Comparison of ENCODE assay signal across 11 cellular contexts in genomic region chr5:61160497-61160896, GRCh38. TPM values are rescaled to one million over a fixed set of nuclear protein-coding genes. Genes with fewer than 3 reads are reported as not detected.
DNase-seq lines count a peak whose midpoint lies in the region; ATAC-seq and TF ChIP-seq lines count a peak whose summit lies in the region.
"Had no signal": no experiment of that assay in that cellular context is flagged by ENCODE, and none has a peak within 500 bp of the region (broad histone marks: within the 10 kb centered on the region; RNA-seq: fewer than 3 reads in every experiment).

No MANE protein-coding gene starts in this region.

- H3K9ac ChIP-seq in GM23248 (no peak overlapping the region), iPS-20b (ENCODE audit: low read depth, low read length) (no peak overlapping the region)

- H3K36me3 ChIP-seq in A673 (ENCODE audit: insufficient read depth, low read length, poor library complexity, severe bottlenecking) (peaks cover 43% of the 10 kb centered on the region), GM23248 (ENCODE audit: low read depth) (peaks cover 30% of the 10 kb centered on the region), iPS-20b (ENCODE audit: insufficient read depth, low read depth, low read length) (peaks cover 44% of the 10 kb centered on the region)

- POLR2A ChIA-PET in A673 (lab: Charles Lee; ENCODE audit: low non-redundant PET) (no interaction called here), WTC11 (lab: Charles Lee) (no interaction called here)

- H3K79me2 ChIP-seq in GM23248 (ENCODE audit: insufficient read depth): peaks cover 87% of the 10 kb centered on the region

- H3K4me3 Mint-ChIP-seq in WTC11: peak overlapping the region; percentile 90

- BruUV-seq in A673 (replicated peaks; lab: Mats Ljungman, UMichigan): no TSS peak

- H3K4me1 ChIP-seq in A673 (ENCODE audit: insufficient read depth, low read length, poor library complexity, severe bottlenecking): peaks cover 24% of the 10 kb centered on the region
- peaks cover 25% of the 10 kb centered on the region for H3K4me1 ChIP-seq in GM23248 (ENCODE audit: insufficient read depth)
- peaks cover 3% of the 10 kb centered on the region; the same call in 1 of the 2 replicates for H3K4me1 ChIP-seq in iPS-20b (ENCODE audit: insufficient read depth, low read length)

- 92 to 98% methylated on average over 3 of the region's 3 CpGs for WGBS in GM23248 (ENCODE audit: low coverage in 1 of 2, low lambda C conversion rate in 2 of 2, missing lambda C conversion rate in 2 of 2), 2 experiments

- ATAC-seq in WTC11: no peak
- ATAC-seq in HG03097 (IDR thresholded peaks at IDR 0.05; ENCODE audit: low FRiP score, unreplicated experiment): no peak
- no peak for ATAC-seq in GM21576 (IDR thresholded peaks at IDR 0.05; ENCODE audit: unreplicated experiment)
- ATAC-seq in GM21423 (IDR thresholded peaks at IDR 0.05; ENCODE audit: unreplicated experiment): no peak
- no peak for ATAC-seq in GM18498 (IDR thresholded peaks at IDR 0.05; ENCODE audit: unreplicated experiment)
- ATAC-seq: left ventricle myocardium superior, right cardiac atrium had no signal

- in situ Hi-C loops in GM23248 (cut with MboI): loop anchor here (10.0 to 25.0 kb wide), 2 partner anchors 164 to 502 kb away; no protein-coding TSS in a partner anchor

- H3K4me2 ChIP-seq in GM23248 (ENCODE audit: unreplicated experiment): peak overlapping the region; percentile 95

- no peaks in the 10 kb centered on the region for H4K20me1 ChIP-seq in GM23248 (ENCODE audit: insufficient read depth)

- TF ChIP-seq CTCF in A673 (conservative IDR thresholded peaks at IDR 0.05; ENCODE audit: low read depth, low read length): no peak
- no peak for TF ChIP-seq CTCF in WTC11 (IDR thresholded peaks at IDR 0.05)

- no peak overlapping the region for H3K27ac ChIP-seq in A673 (ENCODE audit: low read depth, low read length, poor library complexity, severe bottlenecking)
- H3K27ac ChIP-seq in GM23248: no peak overlapping the region
- no peak overlapping the region for H3K27ac ChIP-seq in iPS-20b (ENCODE audit: low read length)

- no peaks in the 10 kb centered on the region for H3K27me3 ChIP-seq in A673 (replicated peaks; ENCODE audit: insufficient read depth, low read depth, low read length, poor library complexity)
- no peaks in the 10 kb centered on the region for H3K27me3 ChIP-seq in GM23248 (replicated peaks; ENCODE audit: insufficient read depth)
- no peaks in the 10 kb centered on the region for H3K27me3 ChIP-seq in iPS-20b (ENCODE audit: insufficient read depth, low read length)

- H3F3A ChIP-seq in GM23248 (ENCODE audit: insufficient read depth): no peaks in the 10 kb centered on the region

- peaks cover 20% of the 10 kb centered on the region for H3K4me1 Mint-ChIP-seq in WTC11

- CTCF ChIA-PET in A673 (lab: Charles Lee) (no interaction called here), WTC11 (lab: Charles Lee) (no interaction called here)

- no peak overlapping the region for H2AFZ ChIP-seq in GM23248

- H3K9me3 ChIP-seq in A673 (ENCODE audit: low read depth, low read length, poor library complexity, severe bottlenecking) (no peaks in the 10 kb centered on the region), GM23248 (ENCODE audit: low read depth) (no peaks in the 10 kb centered on the region), iPS-20b (ENCODE audit: insufficient read depth, low read depth, low read length) (peaks cover 6% of the 10 kb centered on the region; the same call in 1 of the 2 replicates)

- H3K27ac Mint-ChIP-seq in WTC11: no peak overlapping the region

- peak overlapping the region; percentile 98 for H3K4me3 ChIP-seq in A673 (ENCODE audit: low read depth, low read length, poor library complexity, severe bottlenecking)
- peak overlapping the region; percentile 82; the same call in 1 of the 2 replicates for H3K4me3 ChIP-seq in GM23248
- peak overlapping the region; percentile 97 for H3K4me3 ChIP-seq in iPS-20b (ENCODE audit: low read length)

- DNase-seq in A673 (ENCODE audit: low spot score) (no peak), GM23248 (no peak), WTC11 (ENCODE audit: low spot score) (no peak)
- DNase-seq: left ventricle myocardium superior, right cardiac atrium, RPMI8226 had no signal

- peaks cover 11% of the 10 kb centered on the region for H3K9me3 Mint-ChIP-seq in WTC11

- intact Hi-C loops in A673 (cut with micrococcal nuclease; ENCODE audit: unreplicated experiment): loop anchor here (5.0 to 10.0 kb wide), 4 partner anchors 103 to 772 kb away; no protein-coding TSS in a partner anchor

- H3K27me3 Mint-ChIP-seq in WTC11 (ENCODE audit: low read depth): no peaks in the 10 kb centered on the region

- peaks cover 39% of the 10 kb centered on the region for H3K36me3 Mint-ChIP-seq in WTC11

- H3K9me2 ChIP-seq in GM23248 (ENCODE audit: insufficient read depth): no peaks in the 10 kb centered on the region

TF ChIP-seq in WTC11, 78 proteins besides CTCF, POLR2A, EP300 and RAD21:
- TF ChIP-seq MYBL2 (CRISPR knock-in tag; IDR thresholded peaks at IDR 0.05): no peak
- no peak for TF ChIP-seq IRF2 (CRISPR knock-in tag; IDR thresholded peaks at IDR 0.05; ENCODE audit: borderline replicate concordance, low read depth)
- TF ChIP-seq E2F1 (CRISPR knock-in tag; IDR thresholded peaks at IDR 0.05): no peak
- TF ChIP-seq ELF4 (CRISPR knock-in tag; IDR thresholded peaks at IDR 0.05; ENCODE audit: low read depth): no peak
- TF ChIP-seq ZNF317 (CRISPR knock-in tag; IDR thresholded peaks at IDR 0.05; ENCODE audit: borderline replicate concordance, low read depth): no peak
- TF ChIP-seq RORB (CRISPR knock-in tag; IDR thresholded peaks at IDR 0.05): no peak
- no peak for TF ChIP-seq ATF3 (CRISPR knock-in tag; conservative IDR thresholded peaks at IDR 0.05)
- no peak for TF ChIP-seq ESRRA (CRISPR knock-in tag; IDR thresholded peaks at IDR 0.05; ENCODE audit: borderline replicate concordance)
- TF ChIP-seq TEAD4 (CRISPR knock-in tag; IDR thresholded peaks at IDR 0.05): no peak
- TF ChIP-seq ZNF121 (CRISPR knock-in tag; IDR thresholded peaks at IDR 0.05): no peak
- no peak for TF ChIP-seq ZNF512 (CRISPR knock-in tag; IDR thresholded peaks at IDR 0.05; ENCODE audit: borderline replicate concordance)
- no peak for TF ChIP-seq PRRX2 (CRISPR knock-in tag; IDR thresholded peaks at IDR 0.05)
- TF ChIP-seq CBFB (CRISPR knock-in tag; IDR thresholded peaks at IDR 0.05; ENCODE audit: low read depth): no peak
- TF ChIP-seq MXD4 (CRISPR knock-in tag; IDR thresholded peaks at IDR 0.05; ENCODE audit: borderline replicate concordance): no peak

RNA-seq across cellular contexts. Expression of gene SMIM15, which starts 1.8 kb away (rescaled TPM):
- total RNA-seq in A673 (2021) (78.7 and 93.5 TPM in 2 replicates), WTC11 (2021) (41.9 to 43.3 TPM (median 42.5 TPM) in 3 replicates)
- total RNA-seq in GM23248 (2014; rRNA removed; shearing (Covaris generic)): 39.6 and 42.5 TPM in 2 replicates
- polyA plus RNA-seq in GM23248 (2016; fragmentation: Nextera tagmentation; extraction: Ambion mirVana): 58.8 and 61.5 TPM in 2 replicates
